Comparison of ENCODE assay signal across 9 cellular contexts in the genomic region with DNA sequence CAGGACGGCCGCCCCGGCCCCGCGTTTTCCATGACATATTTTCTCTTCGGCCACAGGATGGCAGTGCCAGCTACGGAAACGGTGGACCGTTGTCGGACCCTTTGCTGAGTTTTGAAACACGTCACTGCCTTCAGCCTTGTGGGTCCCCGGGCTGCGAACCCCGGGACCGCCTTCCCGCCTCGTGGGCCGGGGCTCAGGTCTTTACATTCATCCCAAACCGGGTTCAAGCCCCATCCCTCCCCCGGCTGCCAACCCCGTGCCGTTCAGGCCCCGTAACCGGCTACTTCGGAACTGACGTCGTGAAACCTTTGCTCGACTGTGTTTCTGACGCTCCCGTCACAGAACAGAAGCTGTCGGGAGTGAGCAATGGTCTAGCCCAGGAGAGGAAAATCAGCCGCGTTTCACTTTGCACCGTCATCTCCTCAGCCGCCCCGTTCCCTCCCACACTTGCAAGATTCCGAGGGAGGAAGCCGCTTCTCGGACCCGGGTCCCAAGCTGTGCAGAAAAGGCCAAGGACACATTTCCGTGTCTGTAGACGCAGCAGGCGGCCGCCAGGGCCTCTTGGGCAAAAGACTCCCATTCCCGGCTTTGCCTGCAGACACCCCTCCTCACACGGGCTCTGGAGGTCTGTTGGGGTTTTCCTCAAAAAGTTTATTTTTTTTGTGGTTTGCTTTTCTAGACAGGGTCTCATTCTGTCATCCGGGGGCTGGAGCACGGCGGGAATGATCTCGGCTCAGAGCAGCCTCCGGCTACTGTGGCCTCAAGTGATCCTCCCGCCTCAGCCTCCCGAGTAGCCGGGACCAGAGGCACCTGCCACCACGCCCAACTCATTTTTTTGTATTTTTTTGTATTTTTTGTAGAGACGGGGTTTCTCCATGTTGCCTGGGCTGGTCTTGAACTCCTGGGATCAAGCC. TPM values are rescaled to one million over a fixed set of nuclear protein-coding genes. Genes with fewer than 3 reads are reported as not detected.
A peak's percentile ranks its signal among the peaks of the same experiment; 100 is the strongest.
DNase-seq lines count a peak whose midpoint lies in the region; ATAC-seq and TF ChIP-seq lines count a peak whose summit lies in the region.
"Had no signal": no experiment of that assay in that cellular context is flagged by ENCODE, and none has a peak within 500 bp of the region (broad histone marks: within the 10 kb centered on the region; RNA-seq: fewer than 3 reads in every experiment).

No MANE protein-coding gene starts in this region.

- DNase-seq in NOMO-1 treated with DMSO at 0.1 percent for 48 hours (lab: John Stamatoyannopoulos, UW; ENCODE audit: unreplicated experiment) (peak; percentile 52), NOMO-1 treated with dmso at 0.1 percent for 144 hours (lab: John Stamatoyannopoulos, UW; ENCODE audit: unreplicated experiment) (no peak), foreskin fibroblast (peak; percentile 13 to 72), HT-29 (ENCODE audit: low spot score) (no peak)
- DNase-seq in stimulated activated CD4-positive, alpha-beta T cell treated with anti-CD3 and anti-CD28 coated beads, Interleukin-4, amount 100 ng/mL, for 4 hours: peak; percentile 10 to 11
- DNase-seq: Calu3 had no signal

- TF ChIP-seq CTCF in foreskin fibroblast (IDR thresholded peaks at IDR 0.05; ENCODE audit: low read depth, low read length): peak; percentile 38

- peak; percentile 58 for ATAC-seq in SK-N-SH treated with all-trans-retinoic acid at 6 μM for 48 hours
- ATAC-seq in HG03565 (IDR thresholded peaks at IDR 0.05; ENCODE audit: unreplicated experiment): no peak
- no peak for ATAC-seq in HG03039 (IDR thresholded peaks at IDR 0.05; ENCODE audit: unreplicated experiment)

- H3K4me3 ChIP-seq in foreskin fibroblast (ENCODE audit: low read depth in 1 of 2, low read length in 2 of 2): peak overlapping the region; percentile 34 to 36

TF ChIP-seq in SK-N-SH treated with all-trans-retinoic acid at 6 μM for 48 hours, 23 proteins besides CTCF, POLR2A, EP300 and RAD21:
- no peak for TF ChIP-seq ESRRG (CRISPR knock-in tag; IDR thresholded peaks at IDR 0.05)
- no peak for TF ChIP-seq RARB (CRISPR knock-in tag; IDR thresholded peaks at IDR 0.05)
- no peak for TF ChIP-seq ISL1 (CRISPR knock-in tag; IDR thresholded peaks at IDR 0.05)
- no peak for TF ChIP-seq SNAI2 (CRISPR knock-in tag; IDR thresholded peaks at IDR 0.05)
- no peak for TF ChIP-seq ARNTL (CRISPR knock-in tag; IDR thresholded peaks at IDR 0.05; ENCODE audit: borderline replicate concordance, low read depth)
- no peak for TF ChIP-seq POU6F1 (CRISPR knock-in tag; IDR thresholded peaks at IDR 0.05; ENCODE audit: borderline replicate concordance, low read depth)
- no peak for TF ChIP-seq PPARA (CRISPR knock-in tag; IDR thresholded peaks at IDR 0.05; ENCODE audit: borderline replicate concordance)
- TF ChIP-seq ZNF8 (CRISPR knock-in tag; IDR thresholded peaks at IDR 0.05): no peak

RNA-seq across cellular contexts. Expression of gene PPP2R3B, which starts 41.4 kb away (rescaled TPM):
- 28.2 and 44.0 TPM in 2 replicates for total RNA-seq in HT-29 (2014; rRNA removed; shearing (Covaris generic))

Comparison
In these comparisons a context has a peak if more than half of its experiments do, and no peak if none do; other contexts are left out.
1. DNase-seq: peak in NOMO-1 treated with DMSO at 0.1 percent for 48 hours (single experiment), foreskin fibroblast (2 of 2) and stimulated activated CD4-positive, alpha-beta T cell treated with anti-CD3 and anti-CD28 coated beads, Interleukin-4, amount 100 ng/mL, for 4 hours (2 of 2); none in NOMO-1 treated with dmso at 0.1 percent for 144 hours (single experiment) and HT-29 (single experiment).